ENCODE assay signal across 8 cellular contexts in genomic region chr2:169109502-169110409, GRCh38. TPM values are rescaled to one million over a fixed set of nuclear protein-coding genes. Genes with fewer than 3 reads are reported as not detected.
A peak's percentile ranks its signal among the peaks of the same experiment; 100 is the strongest.
DNase-seq lines count a peak whose midpoint lies in the region; ATAC-seq and TF ChIP-seq lines count a peak whose summit lies in the region.

No MANE protein-coding gene starts in this region.

- no peaks in the 10 kb centered on the region for H3K27me3 ChIP-seq in CD8-positive, alpha-beta T cell (ENCODE audit: insufficient read depth, low read length)
- no peaks in the 10 kb centered on the region for H3K27me3 ChIP-seq in vagina

- H3K36me3 ChIP-seq in CD8-positive, alpha-beta T cell (ENCODE audit: insufficient read depth, low read length), result no peaks in the 10 kb centered on the region
- H3K36me3 ChIP-seq in vagina, result no peaks in the 10 kb centered on the region

- POLR2A ChIA-PET in CD8-positive, alpha-beta T cell (lab: Charles Lee), result interaction anchor here (1.2 to 2.4 kb wide), 3 partner anchors 14 to 32 kb away, joined by 3 to 9 read pairs (median 5); no protein-coding TSS in a partner anchor

- peak; percentile 22 for ATAC-seq in CD8-positive, alpha-beta T cell
- ATAC-seq in GM21423 (IDR thresholded peaks at IDR 0.05; ENCODE audit: unreplicated experiment) (peak; percentile 40), SK-N-SH treated with all-trans-retinoic acid at 6 μM for 48 hours (peak; percentile 99)

- no peaks in the 10 kb centered on the region for H3K36me3 Mint-ChIP-seq in CD8-positive, alpha-beta T cell
- H3K36me3 Mint-ChIP-seq in activated naive CD8-positive, alpha-beta T cell treated with anti-CD3 and anti-CD28 coated beads for 36 hours, result no peaks in the 10 kb centered on the region

- peaks cover 3% of the 10 kb centered on the region for H3K27me3 Mint-ChIP-seq in CD8-positive, alpha-beta T cell (ENCODE audit: low read depth)
- peaks cover 3% of the 10 kb centered on the region for H3K27me3 Mint-ChIP-seq in activated naive CD8-positive, alpha-beta T cell treated with anti-CD3 and anti-CD28 coated beads for 36 hours

- peak; percentile 92 for TF ChIP-seq CTCF in CD8-positive, alpha-beta T cell (IDR thresholded peaks at IDR 0.05)
- TF ChIP-seq CTCF in vagina (IDR thresholded peaks at IDR 0.05), result peak; percentile 59 to 69 (median 66)

- no peak overlapping the region for H3K4me3 ChIP-seq in CD8-positive, alpha-beta T cell (ENCODE audit: low read depth, low read length)
- no peak overlapping the region for H3K4me3 ChIP-seq in vagina

- no peak overlapping the region for H3K27ac Mint-ChIP-seq in CD8-positive, alpha-beta T cell
- no peak overlapping the region for H3K27ac Mint-ChIP-seq in activated naive CD8-positive, alpha-beta T cell treated with anti-CD3 and anti-CD28 coated beads for 36 hours

- H3K4me3 Mint-ChIP-seq in CD8-positive, alpha-beta T cell, result no peak overlapping the region
- no peak overlapping the region for H3K4me3 Mint-ChIP-seq in activated naive CD8-positive, alpha-beta T cell treated with anti-CD3 and anti-CD28 coated beads for 36 hours

- peaks cover 51% of the 10 kb centered on the region for H3K4me1 Mint-ChIP-seq in CD8-positive, alpha-beta T cell (ENCODE audit: low read depth)
- peaks cover 42% of the 10 kb centered on the region for H3K4me1 Mint-ChIP-seq in activated naive CD8-positive, alpha-beta T cell treated with anti-CD3 and anti-CD28 coated beads for 36 hours

- no peaks in the 10 kb centered on the region for H3K9me3 ChIP-seq in CD8-positive, alpha-beta T cell (ENCODE audit: low read length)
- H3K9me3 ChIP-seq in vagina, result no peaks in the 10 kb centered on the region

- no peak for TF ChIP-seq POLR2A in vagina (IDR thresholded peaks at IDR 0.05)

- peaks cover 52% of the 10 kb centered on the region for H3K4me1 ChIP-seq in CD8-positive, alpha-beta T cell (ENCODE audit: insufficient read depth, low read length)
- H3K4me1 ChIP-seq in vagina, result peaks cover 11% of the 10 kb centered on the region

- no peaks in the 10 kb centered on the region for H3K9me3 Mint-ChIP-seq in CD8-positive, alpha-beta T cell
- no peaks in the 10 kb centered on the region for H3K9me3 Mint-ChIP-seq in activated naive CD8-positive, alpha-beta T cell treated with anti-CD3 and anti-CD28 coated beads for 36 hours

- CTCF ChIA-PET in CD8-positive, alpha-beta T cell (lab: Charles Lee), result interaction anchor here (0.7 to 8.7 kb wide), 32 partner anchors 9 to 819 kb away, joined by 3 to 263 read pairs (median 4); no protein-coding TSS in a partner anchor

- intact Hi-C loops in CD8-positive, alpha-beta T cell (cut with DNase I, micrococcal nuclease), result loop anchor here (1.0 to 10.0 kb wide), 7 partner anchors 23 to 817 kb away; partner anchors contain the start of genes UBR3 (in 2 of the 2) and METTL5 (in 1 of the 2)
- intact Hi-C loops in cardiac septum (cut with DNase I), result loop anchor here (2.0 to 10.0 kb wide), 3 partner anchors 29 to 285 kb away; no protein-coding TSS in a partner anchor
- intact Hi-C loops in posterior vena cava (cut with DNase I), result no loop called here
- intact Hi-C loops in vagina (cut with DNase I), result no loop called here

- H3K27ac ChIP-seq in CD8-positive, alpha-beta T cell (ENCODE audit: low read depth, low read length), result no peak overlapping the region
- no peak overlapping the region for H3K27ac ChIP-seq in vagina

- peak; percentile 43 to 85 (median 72) for DNase-seq in CD8-positive, alpha-beta T cell
- DNase-seq in LoVo (ENCODE audit: low spot score) (peak; percentile 71), cardiac septum (ENCODE audit: low spot score) (peak; percentile 90), posterior vena cava (ENCODE audit: low spot score) (peak; percentile 84), vagina (ENCODE audit: extremely low spot score in 2 of 2) (no peak)
- peak; percentile 54 for DNase-seq in activated naive CD8-positive, alpha-beta T cell treated with anti-CD3 and anti-CD28 coated beads for 36 hours

TF ChIP-seq in SK-N-SH treated with all-trans-retinoic acid at 6 μM for 48 hours, 23 proteins besides CTCF, POLR2A, EP300 and RAD21:
- TF ChIP-seq ZNF70 (CRISPR knock-in tag; IDR thresholded peaks at IDR 0.05), result no peak
- no peak for TF ChIP-seq ZFP3 (CRISPR knock-in tag; IDR thresholded peaks at IDR 0.05)

RNA-seq across cellular contexts. Expression of gene DHRS9, which starts 40.4 kb away (rescaled TPM):
- not detected for total RNA-seq in CD8-positive, alpha-beta T cell
- total RNA-seq in activated naive CD8-positive, alpha-beta T cell treated with anti-CD3 and anti-CD28 coated beads for 36 hours, result not detected
- total RNA-seq in cardiac septum (9.8 TPM), posterior vena cava (under 1 TPM; 0.48 to 0.93 TPM), vagina (not detected)

Comparison
In these comparisons a context has a peak if more than half of its experiments do, and no peak if none do; other contexts are left out.
1. ATAC-seq: peak in every context shown above with its lines; median percentile 99 in SK-N-SH treated with all-trans-retinoic acid at 6 μM for 48 hours; 40 in GM21423; 22 in CD8-positive, alpha-beta T cell.
2. DNase-seq: peak in CD8-positive, alpha-beta T cell (7 of 7), LoVo (single experiment), activated naive CD8-positive, alpha-beta T cell treated with anti-CD3 and anti-CD28 coated beads for 36 hours (single experiment), cardiac septum (single experiment) and posterior vena cava (single experiment); none in vagina (0 of 2).
3. intact Hi-C loops: an anchor here in CD8-positive, alpha-beta T cell (1.0 to 10.0 kb wide) and cardiac septum (2.0 to 10.0 kb wide); none called in posterior vena cava and vagina.